9 cellular contexts compared by ENCODE assay signal in the genomic region with DNA sequence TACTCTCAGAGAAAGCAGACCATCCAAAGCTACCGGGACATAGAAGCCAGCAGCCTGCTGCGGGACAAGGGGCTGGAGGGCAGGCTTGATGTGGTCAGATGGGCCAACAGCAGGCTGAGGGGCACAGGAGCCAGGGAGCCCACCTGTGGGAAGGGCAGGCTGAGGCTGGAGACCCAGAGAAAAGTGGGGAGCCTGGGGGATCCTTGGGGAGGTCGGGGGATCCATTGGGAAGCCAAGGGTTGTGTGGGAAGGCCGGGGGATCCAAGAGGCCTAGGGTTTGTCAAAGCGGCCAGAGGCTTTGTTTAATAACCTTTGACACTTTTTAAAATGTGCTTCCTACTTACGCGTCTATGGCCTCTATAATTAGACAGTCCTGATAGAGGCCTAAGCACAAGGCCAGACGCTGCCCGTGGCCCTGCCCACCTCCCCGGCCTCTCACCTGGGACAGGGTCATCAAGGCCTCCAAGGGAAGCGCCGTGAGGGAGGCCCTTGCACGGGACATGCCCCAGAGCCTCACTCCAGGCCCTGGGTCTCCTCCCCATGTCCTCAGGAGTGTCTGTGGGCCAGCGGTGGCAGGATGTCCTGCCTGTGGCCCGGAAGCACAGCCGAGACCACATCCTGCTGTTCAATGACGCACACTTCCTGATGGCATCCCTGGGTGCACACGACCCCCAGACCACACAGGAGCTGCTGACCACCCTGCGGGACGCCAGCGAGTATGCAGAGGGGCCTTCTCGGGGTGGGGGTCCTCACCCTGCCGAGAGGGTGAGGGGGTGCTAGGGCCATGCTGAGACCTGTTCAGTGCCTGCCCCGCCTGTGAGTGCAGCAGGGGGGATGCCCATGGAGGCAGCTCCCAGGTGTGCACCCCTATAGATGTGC. TPM values are rescaled to one million over a fixed set of nuclear protein-coding genes. Genes with fewer than 3 reads are reported as not detected.
A peak's percentile ranks its signal among the peaks of the same experiment; 100 is the strongest.
DNase-seq lines count a peak whose midpoint lies in the region; ATAC-seq lines count a peak whose summit lies in the region.
"Had no signal": no experiment of that assay in that cellular context is flagged by ENCODE, and none has a peak within 500 bp of the region (broad histone marks: within the 10 kb centered on the region; RNA-seq: fewer than 3 reads in every experiment).

No MANE protein-coding gene starts in this region.

- H3K36me3 Mint-ChIP-seq in dendritic cell treated with granulocyte-macrophage colony-stimulating factor and Interleukin-4, amounts not matched to agents 40 ng/mL and 50 ng/mL, for 4 days (ENCODE audit: low read depth) = peaks cover 96% of the 10 kb centered on the region
- H3K36me3 Mint-ChIP-seq in stimulated activated memory B cell treated with anti-CD40 and anti-IgM and Interleukin-4, amounts not matched to agents 10 μg/mL and 1 μg/mL and 100 μg/mL, for 72 hours = peaks cover 44% of the 10 kb centered on the region

- peak overlapping the region; percentile 65 for H3K27ac Mint-ChIP-seq in dendritic cell treated with granulocyte-macrophage colony-stimulating factor and Interleukin-4, amounts not matched to agents 40 ng/mL and 50 ng/mL, for 4 days
- peak overlapping the region; percentile 93 for H3K27ac Mint-ChIP-seq in stimulated activated memory B cell treated with anti-CD40 and anti-IgM and Interleukin-4, amounts not matched to agents 10 μg/mL and 1 μg/mL and 100 μg/mL, for 72 hours

- intact Hi-C loops in dendritic cell treated with granulocyte-macrophage colony-stimulating factor and Interleukin-4, amounts not matched to agents 40 ng/mL and 50 ng/mL, for 4 days (cut with micrococcal nuclease) = no loop called here

- no peaks in the 10 kb centered on the region for H3K27me3 Mint-ChIP-seq in dendritic cell treated with granulocyte-macrophage colony-stimulating factor and Interleukin-4, amounts not matched to agents 40 ng/mL and 50 ng/mL, for 4 days
- no peaks in the 10 kb centered on the region for H3K27me3 Mint-ChIP-seq in stimulated activated memory B cell treated with anti-CD40 and anti-IgM and Interleukin-4, amounts not matched to agents 10 μg/mL and 1 μg/mL and 100 μg/mL, for 72 hours

- H3K4me3 Mint-ChIP-seq in dendritic cell treated with granulocyte-macrophage colony-stimulating factor and Interleukin-4, amounts not matched to agents 40 ng/mL and 50 ng/mL, for 4 days = peak overlapping the region; percentile 49
- H3K4me3 Mint-ChIP-seq in stimulated activated memory B cell treated with anti-CD40 and anti-IgM and Interleukin-4, amounts not matched to agents 10 μg/mL and 1 μg/mL and 100 μg/mL, for 72 hours = peak overlapping the region; percentile 86

- peak; percentile 28 for DNase-seq in stimulated activated CD4-positive, alpha-beta T cell treated with anti-CD3 and anti-CD28 coated beads, Interleukin-15, amount 100 ng/mL, for 24 hours
- DNase-seq in stimulated activated CD4-positive, alpha-beta T cell treated with anti-CD3 and anti-CD28 coated beads, Interleukin-4, amount 100 ng/mL, for 24 hours = no peak
- DNase-seq in HT1080 (ENCODE audit: low read depth) (peak; percentile 52), NCI-H1092 treated with DMSO at 0.1 percent for 48 hours (lab: John Stamatoyannopoulos, UW) (no peak)

- peak; percentile 87 for ATAC-seq in stimulated activated memory B cell treated with anti-CD40 and anti-IgM and Interleukin-4, amounts not matched to agents 10 μg/mL and 1 μg/mL and 100 μg/mL, for 72 hours
- ATAC-seq in HG03025 (IDR thresholded peaks at IDR 0.05; ENCODE audit: low FRiP score, unreplicated experiment) (no peak), HG03520 (IDR thresholded peaks at IDR 0.05; ENCODE audit: unreplicated experiment) (no peak)

- peaks cover 28% of the 10 kb centered on the region for H3K4me1 Mint-ChIP-seq in dendritic cell treated with granulocyte-macrophage colony-stimulating factor and Interleukin-4, amounts not matched to agents 40 ng/mL and 50 ng/mL, for 4 days (ENCODE audit: low read depth)
- H3K4me1 Mint-ChIP-seq in stimulated activated memory B cell treated with anti-CD40 and anti-IgM and Interleukin-4, amounts not matched to agents 10 μg/mL and 1 μg/mL and 100 μg/mL, for 72 hours = peaks cover 61% of the 10 kb centered on the region

- no peaks in the 10 kb centered on the region for H3K9me3 Mint-ChIP-seq in dendritic cell treated with granulocyte-macrophage colony-stimulating factor and Interleukin-4, amounts not matched to agents 40 ng/mL and 50 ng/mL, for 4 days
- H3K9me3 Mint-ChIP-seq in stimulated activated memory B cell treated with anti-CD40 and anti-IgM and Interleukin-4, amounts not matched to agents 10 μg/mL and 1 μg/mL and 100 μg/mL, for 72 hours = peaks cover 5% of the 10 kb centered on the region

RNA-seq across cellular contexts. Expression of a gene that starts 8.6 kb away (rescaled TPM):
- 33.2 and 34.2 TPM in 2 replicates for total RNA-seq in HT1080 (2014; rRNA removed; shearing (Covaris generic))
- 25.8 and 26.6 TPM in 2 replicates for polyA plus RNA-seq in HT1080 (2015; cell fraction: cytosol; rRNA removed)
- polyA plus RNA-seq in HT1080 (2015; cell fraction: nucleus; rRNA removed) = 69.4 and 76.9 TPM in 2 replicates

RNA-seq across cellular contexts. Expression of a gene that starts 20.3 kb away (rescaled TPM):
- total RNA-seq in HT1080 (2014; rRNA removed; shearing (Covaris generic)) = 21.7 and 26.0 TPM in 2 replicates
- 15.4 and 17.9 TPM in 2 replicates for polyA plus RNA-seq in HT1080 (2015; cell fraction: cytosol; rRNA removed)
- 32.3 and 37.1 TPM in 2 replicates for polyA plus RNA-seq in HT1080 (2015; cell fraction: nucleus; rRNA removed)

RNA-seq across cellular contexts. Expression of a gene that starts 25.0 kb away (rescaled TPM):
- total RNA-seq in HT1080 (2014; rRNA removed; shearing (Covaris generic)) = not detected in 2 replicates
- not detected in 2 replicates for polyA plus RNA-seq in HT1080 (2015; cell fraction: cytosol; rRNA removed)
- not detected in 2 replicates for polyA plus RNA-seq in HT1080 (2015; cell fraction: nucleus; rRNA removed)
- total RNA-seq: activated CD8-positive, alpha-beta memory T cell treated with anti-CD3 and anti-CD28 coated beads for 36 hours had no signal

RNA-seq across cellular contexts. Expression of a gene that starts 38.0 kb away (rescaled TPM):
- 18.1 and 20.3 TPM in 2 replicates for total RNA-seq in HT1080 (2014; rRNA removed; shearing (Covaris generic))
- 18.8 and 20.5 TPM in 2 replicates for polyA plus RNA-seq in HT1080 (2015; cell fraction: cytosol; rRNA removed)
- 18.1 and 30.6 TPM in 2 replicates for polyA plus RNA-seq in HT1080 (2015; cell fraction: nucleus; rRNA removed)

RNA-seq across cellular contexts. Expression of a gene that starts 47.4 kb away (rescaled TPM):
- 68.0 and 72.1 TPM in 2 replicates for total RNA-seq in HT1080 (2014; rRNA removed; shearing (Covaris generic))
- 34.2 and 37.9 TPM in 2 replicates for polyA plus RNA-seq in HT1080 (2015; cell fraction: cytosol; rRNA removed)
- polyA plus RNA-seq in HT1080 (2015; cell fraction: nucleus; rRNA removed) = 140 and 146 TPM in 2 replicates

Comparison
In these comparisons a context has a peak if more than half of its experiments do, and no peak if none do; other contexts are left out.
1. DNase-seq: peak in stimulated activated CD4-positive, alpha-beta T cell treated with anti-CD3 and anti-CD28 coated beads, Interleukin-15, amount 100 ng/mL, for 24 hours (single experiment) and HT1080 (single experiment); none in stimulated activated CD4-positive, alpha-beta T cell treated with anti-CD3 and anti-CD28 coated beads, Interleukin-4, amount 100 ng/mL, for 24 hours (single experiment) and NCI-H1092 treated with DMSO at 0.1 percent for 48 hours (single experiment).